Comparison of ENCODE assay signal across 16 cellular contexts in genomic region chr20:12925863-12926547, GRCh38.
DNase-seq lines count a peak whose midpoint lies in the region; TF ChIP-seq lines count a peak whose summit lies in the region.
"Had no signal": no experiment of that assay in that cellular context is flagged by ENCODE, and none has a peak within 500 bp of the region (broad histone marks: within the 10 kb centered on the region; RNA-seq: fewer than 3 reads in every experiment).

No MANE protein-coding gene starts in this region.

- CTCF ChIA-PET in A673 (lab: Charles Lee): interaction anchor here (1.5 kb wide), 1 partner anchor 40 kb away, joined by 3 read pairs; no protein-coding TSS in a partner anchor

- H3K4me1 Mint-ChIP-seq in activated CD4-positive, alpha-beta T cell treated with anti-CD3 and anti-CD28 coated beads, Interleukin-2, amount 10 ng/mL, durations not matched to agents 24 days and 14 days: peaks cover 4% of the 10 kb centered on the region
- peaks cover 38% of the 10 kb centered on the region for H3K4me1 Mint-ChIP-seq in progenitor cell of endocrine pancreas (ENCODE audit: low read depth)

- H3K36me3 ChIP-seq in mesodermal cell (ENCODE audit: control insufficient read depth, insufficient read depth, low read length) (no peaks in the 10 kb centered on the region), A673 (ENCODE audit: insufficient read depth, low read length, poor library complexity, severe bottlenecking) (no peaks in the 10 kb centered on the region)
- H3K36me3 ChIP-seq: BLaER1 treated with 17β-estradiol and CSF1 and Interleukin-3, amounts not matched to agents 10 nM and 100 nM had no signal

- no TSS peak for BruUV-seq in A673 (replicated peaks; lab: Mats Ljungman, UMichigan)

- POLR2A ChIA-PET in A673 (lab: Charles Lee; ENCODE audit: low non-redundant PET): no interaction called here

- peaks cover 2% of the 10 kb centered on the region for H3K27me3 Mint-ChIP-seq in activated CD4-positive, alpha-beta T cell treated with anti-CD3 and anti-CD28 coated beads, Interleukin-2, amount 10 ng/mL, durations not matched to agents 24 days and 14 days
- no peaks in the 10 kb centered on the region for H3K27me3 Mint-ChIP-seq in progenitor cell of endocrine pancreas

- H3K27ac ChIP-seq in VCaP (peak overlapping the region; percentile 80), mesodermal cell (ENCODE audit: low read depth, low read length, severe bottlenecking) (peak overlapping the region; percentile 55), A673 (ENCODE audit: low read depth, low read length, poor library complexity, severe bottlenecking) (no peak overlapping the region)
- H3K27ac ChIP-seq: 22Rv1; BLaER1 treated with 17β-estradiol and CSF1 and Interleukin-3, amounts not matched to agents 10 nM and 100 nM; PC-9; RWPE1 had no signal

- TF ChIP-seq CTCF in VCaP (conservative IDR thresholded peaks at IDR 0.05) (no peak), progenitor cell of endocrine pancreas (IDR thresholded peaks at IDR 0.05; ENCODE audit: unreplicated experiment) (no peak), A673 (conservative IDR thresholded peaks at IDR 0.05; ENCODE audit: low read depth, low read length) (no peak)

- intact Hi-C loops in activated CD4-positive, alpha-beta T cell treated with anti-CD3 and anti-CD28 coated beads, Interleukin-2, amount 10 ng/mL, durations not matched to agents 24 days and 14 days (cut with micrococcal nuclease): loop anchor here (1.0 to 5.0 kb wide), 3 partner anchors 40 to 856 kb away; partner anchors contain the start of gene ESF1
- intact Hi-C loops in A673 (cut with micrococcal nuclease; ENCODE audit: unreplicated experiment): loop anchor here (1.0 to 10.0 kb wide), 5 partner anchors 41 to 1129 kb away; no protein-coding TSS in a partner anchor

- H3K4me3 ChIP-seq in mesodermal cell (ENCODE audit: extremely low read depth, insufficient read depth, low read length, poor library complexity, severe bottlenecking) (no peak overlapping the region), A673 (ENCODE audit: low read depth, low read length, poor library complexity, severe bottlenecking) (no peak overlapping the region)
- H3K4me3 ChIP-seq: BLaER1 treated with 17β-estradiol and CSF1 and Interleukin-3, amounts not matched to agents 10 nM and 100 nM; K562; PC-9 had no signal

- H3K9me3 ChIP-seq in mesodermal cell (ENCODE audit: control insufficient read depth, low read length) (no peaks in the 10 kb centered on the region), A673 (ENCODE audit: low read depth, low read length, poor library complexity, severe bottlenecking) (no peaks in the 10 kb centered on the region)
- H3K9me3 ChIP-seq: BLaER1 treated with 17β-estradiol and CSF1 and Interleukin-3, amounts not matched to agents 10 nM and 100 nM; SK-N-SH had no signal

- H3K4me3 Mint-ChIP-seq in activated CD4-positive, alpha-beta T cell treated with anti-CD3 and anti-CD28 coated beads, Interleukin-2, amount 10 ng/mL, durations not matched to agents 24 days and 14 days: no peak overlapping the region
- no peak overlapping the region for H3K4me3 Mint-ChIP-seq in progenitor cell of endocrine pancreas (ENCODE audit: low read depth)
- H3K4me3 Mint-ChIP-seq: CD4-positive, alpha-beta memory T cell had no signal

- H3K4me1 ChIP-seq in mesodermal cell (ENCODE audit: control insufficient read depth, insufficient read depth, low read length, poor library complexity, severe bottlenecking): peaks cover 55% of the 10 kb centered on the region
- H3K4me1 ChIP-seq in A673 (ENCODE audit: insufficient read depth, low read length, poor library complexity, severe bottlenecking): peaks cover 4% of the 10 kb centered on the region

- WGBS in mesodermal cell (ENCODE audit: insufficient coverage in 2 of 2), 2 experiments: 71 to 80% methylated on average over 4 to 5 of the region's 8 CpGs

- peak; percentile 49 for DNase-seq in activated CD4-positive, alpha-beta T cell treated with anti-CD3 and anti-CD28 coated beads, Interleukin-2, amount 10 ng/mL, durations not matched to agents 24 days and 14 days
- no peak for DNase-seq in activated CD4-positive, alpha-beta T cell treated with anti-CD3 and anti-CD28 coated beads, Interleukin-2, amount 50 U/mL, for 1 hour
- DNase-seq in progenitor cell of endocrine pancreas (ENCODE audit: low spot score, unreplicated experiment) (no peak), OCI-M2 (lab: John Stamatoyannopoulos, UW; ENCODE audit: unreplicated experiment) (no peak), GM19240 (ENCODE audit: insufficient read length, low spot score) (no peak), A673 (ENCODE audit: low spot score) (no peak)
- DNase-seq: NCI-H187 treated with DMSO at 0.1 percent for 48 hours had no signal

- no peaks in the 10 kb centered on the region for H3K27me3 ChIP-seq in A673 (replicated peaks; ENCODE audit: insufficient read depth, low read depth, low read length, poor library complexity)
- H3K27me3 ChIP-seq: BLaER1 treated with 17β-estradiol and CSF1 and Interleukin-3, amounts not matched to agents 10 nM and 100 nM had no signal

- no peaks in the 10 kb centered on the region for H3K36me3 Mint-ChIP-seq in activated CD4-positive, alpha-beta T cell treated with anti-CD3 and anti-CD28 coated beads, Interleukin-2, amount 10 ng/mL, durations not matched to agents 24 days and 14 days (ENCODE audit: low read depth)
- H3K36me3 Mint-ChIP-seq in progenitor cell of endocrine pancreas (ENCODE audit: insufficient read depth): no peaks in the 10 kb centered on the region

- no peaks in the 10 kb centered on the region for H3K9me3 Mint-ChIP-seq in activated CD4-positive, alpha-beta T cell treated with anti-CD3 and anti-CD28 coated beads, Interleukin-2, amount 10 ng/mL, durations not matched to agents 24 days and 14 days
- H3K9me3 Mint-ChIP-seq in progenitor cell of endocrine pancreas (ENCODE audit: low read depth): peaks cover 5% of the 10 kb centered on the region

- no peak overlapping the region for H3K27ac Mint-ChIP-seq in activated CD4-positive, alpha-beta T cell treated with anti-CD3 and anti-CD28 coated beads, Interleukin-2, amount 10 ng/mL, durations not matched to agents 24 days and 14 days
- peak overlapping the region; percentile 34 for H3K27ac Mint-ChIP-seq in progenitor cell of endocrine pancreas
